In the genomic region with DNA sequence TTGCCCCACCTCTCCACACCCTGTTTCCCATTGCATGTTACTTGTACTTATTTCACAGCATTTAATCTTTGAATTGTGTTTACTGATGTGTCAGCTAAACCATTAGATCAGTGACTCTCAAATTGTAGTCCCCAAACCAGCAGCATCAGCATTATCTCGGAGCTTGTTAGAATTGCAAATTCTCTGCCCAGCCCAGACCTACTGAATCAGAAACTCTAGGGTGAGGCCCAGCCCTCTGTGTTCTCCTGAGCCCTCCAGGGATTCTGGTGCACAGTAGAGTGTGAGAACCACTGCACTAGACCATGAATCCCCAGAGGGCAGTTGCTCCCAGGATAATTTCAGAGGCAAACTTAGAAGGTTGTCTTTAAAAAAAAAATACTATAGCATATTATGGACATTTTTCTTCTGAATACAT, we compare ENCODE assay signal across 11 cellular contexts. TPM values are rescaled to one million over a fixed set of nuclear protein-coding genes. Genes with fewer than 3 reads are reported as not detected.
DNase-seq lines count a peak whose midpoint lies in the region; ATAC-seq and TF ChIP-seq lines count a peak whose summit lies in the region.
"Had no signal": no experiment of that assay in that cellular context is flagged by ENCODE, and none has a peak within 500 bp of the region (broad histone marks: within the 10 kb centered on the region; RNA-seq: fewer than 3 reads in every experiment).

No MANE protein-coding gene starts in this region.

- H3K4me1 ChIP-seq in CD8-positive, alpha-beta memory T cell (ENCODE audit: insufficient read depth, low read length) = no peaks in the 10 kb centered on the region

- H3K4me3 Mint-ChIP-seq in CD8-positive, alpha-beta memory T cell = no peak overlapping the region

- no peaks in the 10 kb centered on the region for H3K36me3 ChIP-seq in CD8-positive, alpha-beta memory T cell (ENCODE audit: insufficient read depth, low read length)
- H3K36me3 ChIP-seq in WERI-Rb-1 = no peaks in the 10 kb centered on the region

- no peak for DNase-seq in CD8-positive, alpha-beta memory T cell
- no peak for DNase-seq in dorsolateral prefrontal cortex
- no peak for DNase-seq in activated CD4-positive, alpha-beta T cell treated with anti-CD3 and anti-CD28 coated beads, Interleukin-2, amount 50 U/mL, for 48 hours
- no peak for DNase-seq in WERI-Rb-1
- DNase-seq in activated CD8-positive, alpha-beta memory T cell treated with anti-CD3 and anti-CD28 coated beads, Interleukin-2, amount 50 U/mL, for 4 hours = no peak
- DNase-seq: activated T-cell treated with anti-CD3 and anti-CD28 coated beads, Interleukin-2, amount 50 U/mL, for 1 hour had no signal

- H3K27ac Mint-ChIP-seq in CD8-positive, alpha-beta memory T cell = no peak overlapping the region

- ATAC-seq in GM19463 (IDR thresholded peaks at IDR 0.05; ENCODE audit: unreplicated experiment) (peak; percentile 82), HG03139 (IDR thresholded peaks at IDR 0.05; ENCODE audit: unreplicated experiment) (peak; percentile 72), HG03521 (IDR thresholded peaks at IDR 0.05; ENCODE audit: unreplicated experiment) (no peak)

- POLR2A ChIA-PET in CD8-positive, alpha-beta memory T cell (lab: Charles Lee) = no interaction called here

- CTCF ChIA-PET in CD8-positive, alpha-beta memory T cell (lab: Charles Lee) = no interaction called here

- no peaks in the 10 kb centered on the region for H3K27me3 ChIP-seq in CD8-positive, alpha-beta memory T cell (ENCODE audit: insufficient read depth, low read length, poor library complexity, severe bottlenecking)
- H3K27me3 ChIP-seq in dorsolateral prefrontal cortex (no peaks in the 10 kb centered on the region), WERI-Rb-1 (ENCODE audit: insufficient read depth, low read depth, severe bottlenecking) (no peaks in the 10 kb centered on the region)

- H3K27me3 Mint-ChIP-seq in CD8-positive, alpha-beta memory T cell = peaks cover 1 to 6% of the 10 kb centered on the region in 2 donors

- H3K4me3 ChIP-seq in CD8-positive, alpha-beta memory T cell (ENCODE audit: low read length) = no peak overlapping the region
- H3K4me3 ChIP-seq in dorsolateral prefrontal cortex (no peak overlapping the region), WERI-Rb-1 (ENCODE audit: low read depth, low read length) (no peak overlapping the region)

- TF ChIP-seq CTCF in dorsolateral prefrontal cortex (IDR thresholded peaks at IDR 0.05 in 54 of 56, conservative IDR thresholded peaks at IDR 0.05 in 2 of 56; ENCODE audit: low read depth in 1 of 56, partially characterized antibody in 56 of 56) = no peak
- no peak for TF ChIP-seq CTCF in WERI-Rb-1 (IDR thresholded peaks at IDR 0.05; ENCODE audit: low read depth, low read length)

- intact Hi-C loops in dorsolateral prefrontal cortex (cut with DNase I) = no loop called here

- peak overlapping the region; percentile 27 for H3K27ac ChIP-seq in CD8-positive, alpha-beta memory T cell (ENCODE audit: low read depth, low read length)
- H3K27ac ChIP-seq in dorsolateral prefrontal cortex (peak overlapping the region in 33 of 59 donors; percentile 1 to 97 (median 43)), WERI-Rb-1 (no peak overlapping the region)

- no peaks in the 10 kb centered on the region for H3K4me1 Mint-ChIP-seq in CD8-positive, alpha-beta memory T cell

- no peaks in the 10 kb centered on the region for H3K36me3 Mint-ChIP-seq in CD8-positive, alpha-beta memory T cell

- H3K9me3 ChIP-seq in CD8-positive, alpha-beta memory T cell (ENCODE audit: low read length) = no peaks in the 10 kb centered on the region
- H3K9me3 ChIP-seq in WERI-Rb-1 (ENCODE audit: severe bottlenecking) = no peaks in the 10 kb centered on the region

- H3K9me3 Mint-ChIP-seq in CD8-positive, alpha-beta memory T cell = no peaks in the 10 kb centered on the region

RNA-seq across cellular contexts. Expression of a gene that starts 13.0 kb away (rescaled TPM):
- 1 to 10 TPM in 1 of 2 experiments, under 1 TPM in 1; 0.59 to 1.3 TPM for total RNA-seq in CD8-positive, alpha-beta memory T cell
- 14.5 TPM for polyA plus RNA-seq in CD8-positive, alpha-beta memory T cell
- total RNA-seq in dorsolateral prefrontal cortex = 100 to 1,000 TPM in 2 of 120 experiments, 10 to 100 TPM in 118; 16.2 to 167 (median 39.0) TPM

RNA-seq across cellular contexts. Expression of a gene that starts 45.9 kb away (rescaled TPM):
- total RNA-seq in CD8-positive, alpha-beta memory T cell = not detected
- polyA plus RNA-seq in CD8-positive, alpha-beta memory T cell = not detected
- 1 to 10 TPM in 47 of 120 experiments, under 1 TPM in 16, not detected in 57; 0.22 to 5.6 (median 1.4) TPM for total RNA-seq in dorsolateral prefrontal cortex
- total RNA-seq: myocyte, skeletal muscle tissue had no signal

Comparison
In these comparisons a context has a peak if more than half of its experiments do, and no peak if none do; other contexts are left out.
1. RNA of a gene that starts 13.0 kb away (total RNA-seq): 16.2 to 167 TPM in dorsolateral prefrontal cortex; 0.59 to 1.3 TPM in CD8-positive, alpha-beta memory T cell; every median in the first group is over 4 times any median in the second.